Comparison of ENCODE assay signal across 15 cellular contexts in the genomic region with DNA sequence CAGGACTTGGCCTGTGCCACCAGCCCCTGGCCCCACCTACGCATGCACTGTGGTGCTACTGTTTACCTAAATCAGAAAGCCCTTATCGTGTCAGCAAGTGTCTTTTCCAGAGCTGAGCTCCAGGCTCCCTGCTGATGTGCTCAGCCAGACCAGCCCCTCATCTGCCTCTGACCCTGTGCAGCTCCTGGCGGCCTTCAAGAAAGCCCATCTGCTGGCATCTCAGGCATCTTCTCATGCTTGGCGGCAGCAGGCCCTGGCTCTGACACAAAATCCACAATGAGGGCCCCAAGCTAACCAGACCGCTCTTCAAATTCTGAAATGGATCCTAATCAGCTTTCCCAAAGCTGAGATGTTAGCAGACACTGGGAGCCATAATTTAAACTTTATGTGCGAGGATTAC.
"Had no signal": no experiment of that assay in that cellular context is flagged by ENCODE, and none has a peak within 500 bp of the region (broad histone marks: within the 10 kb centered on the region; RNA-seq: fewer than 3 reads in every experiment).

No MANE protein-coding gene starts in this region.

- H3K36me3 ChIP-seq: cardiac muscle cell, colonic mucosa, neural progenitor cell, ovary, uterus had no signal

- FAIRE-seq: endothelial cell of umbilical vein had no signal

- H3K9me3 ChIP-seq: colonic mucosa, esophagus squamous epithelium, ovary, thyroid gland, uterus had no signal

- H3K4me3 ChIP-seq: cardiac muscle cell, colonic mucosa, esophagus squamous epithelium, lung, neural progenitor cell, ovary, thyroid gland, uterus had no signal

- ATAC-seq: activated CD8-positive, alpha-beta memory T cell treated with anti-CD3 and anti-CD28 coated beads, Interleukin-2, amount 10 ng/mL, durations not matched to agents 7 days and 5 days; stimulated activated effector memory CD8-positive, alpha-beta T cell treated with anti-CD3 and anti-CD28 coated beads, Interleukin-12 subunit alpha, Interleukin-12 subunit beta, amount 100 ng/mL, for 72 hours had no signal

- H3K27ac ChIP-seq: colonic mucosa, neural progenitor cell, ovary, thyroid gland, uterus had no signal

- DNase-seq: activated CD4-positive, alpha-beta T cell treated with anti-CD3 and anti-CD28 coated beads, Interleukin-2, amount 50 U/mL, for 48 hours; activated CD8-positive, alpha-beta memory T cell treated with anti-CD3 and anti-CD28 coated beads, Interleukin-2, amount 10 ng/mL, durations not matched to agents 7 days and 5 days; activated effector memory CD4-positive, alpha-beta T cell treated with Interleukin-2 at 50 U/mL for 16 hours; activated naive CD4-positive, alpha-beta T cell treated with anti-CD3 and anti-CD28 coated beads, Interleukin-2, amount 50 U/mL, for 16 hours; activated T-cell treated with anti-CD3 and anti-CD28 coated beads, Interleukin-2, amount 50 U/mL, for 1 hour; colonic mucosa; esophagus squamous epithelium; ovary; thyroid gland; uterus had no signal

- H3K27me3 ChIP-seq: cardiac muscle cell, colonic mucosa, esophagus squamous epithelium, neural progenitor cell, ovary, thyroid gland, uterus had no signal

- H3K4me1 ChIP-seq: colonic mucosa, uterus had no signal
